1 cellular context compared by ENCODE assay signal in the genomic region with DNA sequence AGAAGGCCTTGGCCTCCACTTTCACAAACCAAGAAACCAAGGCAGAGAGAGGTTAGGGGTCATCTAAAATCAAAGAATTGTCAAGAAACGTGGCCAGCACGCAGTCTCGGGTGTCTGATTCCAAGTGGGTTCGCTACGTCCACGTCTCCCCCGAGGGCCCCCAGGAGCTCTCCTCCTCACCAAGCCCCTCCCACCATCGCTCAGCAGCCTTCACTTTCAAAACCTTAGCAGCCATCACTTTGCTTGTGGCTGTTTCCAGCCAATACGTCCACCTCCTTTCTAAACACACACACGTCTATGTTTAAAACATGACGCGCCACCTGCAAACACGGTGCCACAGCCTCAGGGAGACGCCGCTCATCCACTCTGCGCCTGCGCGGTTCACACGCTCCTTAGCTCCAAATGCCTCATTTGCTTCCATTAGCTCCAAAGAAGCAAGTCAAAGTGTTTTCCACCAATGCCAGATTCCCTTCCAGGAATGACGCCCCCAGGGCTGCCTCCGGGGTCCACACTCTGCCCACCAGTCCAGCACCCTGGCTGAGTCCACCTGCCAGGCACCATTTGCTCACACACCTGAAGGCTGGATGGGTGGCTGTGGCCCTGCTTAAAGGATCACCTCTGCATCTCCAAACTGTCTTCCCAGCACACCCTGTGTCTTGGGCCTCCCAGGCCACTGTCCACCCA.
TF ChIP-seq lines count a peak whose summit lies in the region.

No MANE protein-coding gene starts in this region.

TF ChIP-seq in GM23338, 12 proteins besides CTCF, POLR2A, EP300 and RAD21 (continued from another document):
- TF ChIP-seq, protein P1, sequence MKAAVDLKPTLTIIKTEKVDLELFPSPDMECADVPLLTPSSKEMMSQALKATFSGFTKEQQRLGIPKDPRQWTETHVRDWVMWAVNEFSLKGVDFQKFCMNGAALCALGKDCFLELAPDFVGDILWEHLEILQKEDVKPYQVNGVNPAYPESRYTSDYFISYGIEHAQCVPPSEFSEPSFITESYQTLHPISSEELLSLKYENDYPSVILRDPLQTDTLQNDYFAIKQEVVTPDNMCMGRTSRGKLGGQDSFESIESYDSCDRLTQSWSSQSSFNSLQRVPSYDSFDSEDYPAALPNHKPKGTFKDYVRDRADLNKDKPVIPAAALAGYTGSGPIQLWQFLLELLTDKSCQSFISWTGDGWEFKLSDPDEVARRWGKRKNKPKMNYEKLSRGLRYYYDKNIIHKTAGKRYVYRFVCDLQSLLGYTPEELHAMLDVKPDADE (IDR thresholded peaks at IDR 0.05) = no peak
